ENCODE assay signal across 22 cellular contexts in the genomic region with DNA sequence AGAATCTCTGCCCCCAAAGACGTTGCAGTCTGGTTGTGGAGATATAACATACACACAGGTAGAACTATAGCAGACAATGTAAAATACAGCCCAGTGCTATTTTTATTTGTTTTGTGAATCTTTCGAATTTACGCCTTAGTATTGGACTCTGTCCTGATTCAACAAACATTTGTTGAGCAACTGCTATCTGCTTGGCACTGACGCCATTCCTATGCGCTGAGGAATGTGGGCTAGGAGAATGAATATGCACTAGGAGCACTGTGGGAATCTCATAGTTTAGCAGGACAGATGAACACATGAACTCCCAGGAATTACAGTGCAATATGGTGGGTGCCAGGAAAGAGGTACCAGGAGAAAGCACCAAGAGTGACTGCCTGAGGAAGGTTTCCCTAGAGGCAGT.
DNase-seq lines count a peak whose midpoint lies in the region; ATAC-seq, FAIRE-seq and TF ChIP-seq lines count a peak whose summit lies in the region.
"Had no signal": no experiment of that assay in that cellular context is flagged by ENCODE, and none has a peak within 500 bp of the region (broad histone marks: within the 10 kb centered on the region; RNA-seq: fewer than 3 reads in every experiment).

No MANE protein-coding gene starts in this region.

- H3K27ac ChIP-seq in A549 (no peak overlapping the region), liver (ENCODE audit: low read depth in 1 of 2, low read length in 2 of 2) (no peak overlapping the region)
- H3K27ac ChIP-seq: SJCRH30 had no signal

- no peaks in the 10 kb centered on the region for H3K4me1 Mint-ChIP-seq in stimulated activated naive CD8-positive, alpha-beta T cell treated with anti-CD3 and anti-CD28 coated beads, Interleukin-15, amount 100 ng/mL, for 72 hours
- H3K4me1 Mint-ChIP-seq: CD4-positive, alpha-beta memory T cell had no signal

- ATAC-seq in A549 (peak; percentile 44 to 80; a peak in 4 of 6 replicates), GM18873 (IDR thresholded peaks at IDR 0.05; ENCODE audit: low FRiP score, unreplicated experiment) (no peak)
- ATAC-seq in stimulated activated naive CD8-positive, alpha-beta T cell treated with anti-CD3 and anti-CD28 coated beads, Interleukin-15, amount 100 ng/mL, for 72 hours: no peak
- ATAC-seq: Panc1 had no signal

- POLR2A ChIA-PET in A549 (lab: Yijun Ruan, JAX): no interaction called here

- no peak overlapping the region for H3K4me3 Mint-ChIP-seq in stimulated activated naive CD8-positive, alpha-beta T cell treated with anti-CD3 and anti-CD28 coated beads, Interleukin-15, amount 100 ng/mL, for 72 hours
- H3K4me3 Mint-ChIP-seq: CD4-positive, alpha-beta memory T cell had no signal

- peak in 1 of 2 experiments; percentile 68 for DNase-seq in A549 (ENCODE audit: low read depth in 1 of 2, low spot score in 1 of 2)
- DNase-seq in MG63: peak; percentile 57
- peak; percentile 13 for DNase-seq in choroid plexus epithelial cell (ENCODE audit: low read depth)
- DNase-seq in stimulated activated naive CD8-positive, alpha-beta T cell treated with anti-CD3 and anti-CD28 coated beads, Interleukin-15, amount 100 ng/mL, for 72 hours: no peak
- no peak for DNase-seq in medulla oblongata (ENCODE audit: extremely low spot score)
- no peak for DNase-seq in SKM-1 treated with dmso at 0.1 percent for 144 hours (lab: John Stamatoyannopoulos, UW; ENCODE audit: unreplicated experiment)
- DNase-seq: 8988T; BE2C; CD4-positive, alpha-beta memory T cell; DMS153; GDM1; MM.1S; NCI-H1092; NCI-H1436 treated with DMSO at 0.1 percent for 48 hours; NCI-H2029; NCI-H2171; NCI-H446; NCI-H69; SJCRH30 had no signal

- TF ChIP-seq EP300 in A549 (IDR thresholded peaks at IDR 0.05): no peak

- H3K36me3 ChIP-seq in MG63 (no peaks in the 10 kb centered on the region), liver (ENCODE audit: control insufficient read depth in 4 of 4, insufficient read depth in 3 of 4, low read depth in 1 of 4, low read length in 3 of 4) (no peaks in the 10 kb centered on the region)
- H3K36me3 ChIP-seq: BE2C, SJCRH30 had no signal

- peak overlapping the region; percentile 49 for H3K4me2 ChIP-seq in A549

- H3K9me3 ChIP-seq in A549 (no peaks in the 10 kb centered on the region), MG63 (no peaks in the 10 kb centered on the region; the same call in 1 of the 2 replicates), liver (ENCODE audit: control insufficient read depth in 4 of 4, low read length in 3 of 4) (no peaks in the 10 kb centered on the region)
- H3K9me3 ChIP-seq: BE2C, SJCRH30 had no signal

- no peaks in the 10 kb centered on the region for H3K9me3 Mint-ChIP-seq in stimulated activated naive CD8-positive, alpha-beta T cell treated with anti-CD3 and anti-CD28 coated beads, Interleukin-15, amount 100 ng/mL, for 72 hours

- H3K4me3 ChIP-seq in A549: no peak overlapping the region
- H3K4me3 ChIP-seq in MG63: no peak overlapping the region
- H3K4me3 ChIP-seq in choroid plexus epithelial cell (ENCODE audit: low read depth, low read length): no peak overlapping the region
- H3K4me3 ChIP-seq in liver (ENCODE audit: low read depth in 1 of 3, low read length in 3 of 3): no peak overlapping the region
- H3K4me3 ChIP-seq: SJCRH30 had no signal

- H3K4me1 ChIP-seq in A549: peaks cover 28% of the 10 kb centered on the region
- peaks cover 0 to 3% (median 2%) of the 10 kb centered on the region in 4 donors for H3K4me1 ChIP-seq in liver (ENCODE audit: control insufficient read depth in 4 of 4, insufficient read depth in 4 of 4, low read length in 3 of 4)
- H3K4me1 ChIP-seq: BE2C had no signal

- TF ChIP-seq CTCF in A549 (IDR thresholded peaks at IDR 0.05) (no peak), choroid plexus epithelial cell (conservative IDR thresholded peaks at IDR 0.05; ENCODE audit: low read depth, low read length) (no peak), liver (IDR thresholded peaks at IDR 0.05; ENCODE audit: low read depth, low read length, missing input control) (no peak)

- H3K27me3 ChIP-seq in MG63 (peaks cover 4% of the 10 kb centered on the region; the same call in 1 of the 2 replicates), liver (ENCODE audit: control insufficient read depth in 4 of 4, insufficient read depth in 4 of 4, low read length in 3 of 4) (no peaks in the 10 kb centered on the region)
- H3K27me3 ChIP-seq: BE2C, SJCRH30 had no signal

- 36% methylated on average over 5 of the region's 5 CpGs for WGBS in A549 (ENCODE audit: missing lambda C conversion rate)
- WGBS in liver: 46% methylated on average over 5 of the region's 5 CpGs

- no peak overlapping the region for H3K27ac Mint-ChIP-seq in stimulated activated naive CD8-positive, alpha-beta T cell treated with anti-CD3 and anti-CD28 coated beads, Interleukin-15, amount 100 ng/mL, for 72 hours
- H3K27ac Mint-ChIP-seq: CD4-positive, alpha-beta memory T cell had no signal

- TF ChIP-seq RAD21 in A549 (conservative IDR thresholded peaks at IDR 0.05 in 1 of 2, IDR thresholded peaks at IDR 0.05 in 1 of 2) (no peak), liver (IDR thresholded peaks at IDR 0.05) (no peak)

- no peak for FAIRE-seq in A549 (lab: Jason Lieb, UNC)

- H3K27me3 Mint-ChIP-seq in stimulated activated naive CD8-positive, alpha-beta T cell treated with anti-CD3 and anti-CD28 coated beads, Interleukin-15, amount 100 ng/mL, for 72 hours: no peaks in the 10 kb centered on the region
- H3K27me3 Mint-ChIP-seq: CD4-positive, alpha-beta memory T cell had no signal

- no peak for TF ChIP-seq POLR2A in A549 (IDR thresholded peaks at IDR 0.05; ENCODE audit: low read length)

- no peak overlapping the region for H3K9ac ChIP-seq in liver (ENCODE audit: low read depth in 1 of 2, low read length in 2 of 2)

- CTCF ChIA-PET in A549 (lab: Yijun Ruan, JAX): no interaction called here

TF ChIP-seq in A549, 52 proteins besides CTCF, POLR2A, EP300 and RAD21:
- TF ChIP-seq GATA3 (IDR thresholded peaks at IDR 0.05; ENCODE audit: borderline replicate concordance): no peak
- peak; percentile 51 to 52; a peak in 2 of 4 replicates for TF ChIP-seq CEBPB (IDR thresholded peaks at IDR 0.05)

TF ChIP-seq in liver, 16 proteins besides CTCF, POLR2A, EP300 and RAD21:
- TF ChIP-seq RXRA (IDR thresholded peaks at IDR 0.05): peak in 1 of 2 donors; percentile 20
- peak; percentile 8 for TF ChIP-seq SP1 (IDR thresholded peaks at IDR 0.05)
- peak; percentile 50 for TF ChIP-seq FOXA2 (IDR thresholded peaks at IDR 0.05)
- TF ChIP-seq, protein P1, sequence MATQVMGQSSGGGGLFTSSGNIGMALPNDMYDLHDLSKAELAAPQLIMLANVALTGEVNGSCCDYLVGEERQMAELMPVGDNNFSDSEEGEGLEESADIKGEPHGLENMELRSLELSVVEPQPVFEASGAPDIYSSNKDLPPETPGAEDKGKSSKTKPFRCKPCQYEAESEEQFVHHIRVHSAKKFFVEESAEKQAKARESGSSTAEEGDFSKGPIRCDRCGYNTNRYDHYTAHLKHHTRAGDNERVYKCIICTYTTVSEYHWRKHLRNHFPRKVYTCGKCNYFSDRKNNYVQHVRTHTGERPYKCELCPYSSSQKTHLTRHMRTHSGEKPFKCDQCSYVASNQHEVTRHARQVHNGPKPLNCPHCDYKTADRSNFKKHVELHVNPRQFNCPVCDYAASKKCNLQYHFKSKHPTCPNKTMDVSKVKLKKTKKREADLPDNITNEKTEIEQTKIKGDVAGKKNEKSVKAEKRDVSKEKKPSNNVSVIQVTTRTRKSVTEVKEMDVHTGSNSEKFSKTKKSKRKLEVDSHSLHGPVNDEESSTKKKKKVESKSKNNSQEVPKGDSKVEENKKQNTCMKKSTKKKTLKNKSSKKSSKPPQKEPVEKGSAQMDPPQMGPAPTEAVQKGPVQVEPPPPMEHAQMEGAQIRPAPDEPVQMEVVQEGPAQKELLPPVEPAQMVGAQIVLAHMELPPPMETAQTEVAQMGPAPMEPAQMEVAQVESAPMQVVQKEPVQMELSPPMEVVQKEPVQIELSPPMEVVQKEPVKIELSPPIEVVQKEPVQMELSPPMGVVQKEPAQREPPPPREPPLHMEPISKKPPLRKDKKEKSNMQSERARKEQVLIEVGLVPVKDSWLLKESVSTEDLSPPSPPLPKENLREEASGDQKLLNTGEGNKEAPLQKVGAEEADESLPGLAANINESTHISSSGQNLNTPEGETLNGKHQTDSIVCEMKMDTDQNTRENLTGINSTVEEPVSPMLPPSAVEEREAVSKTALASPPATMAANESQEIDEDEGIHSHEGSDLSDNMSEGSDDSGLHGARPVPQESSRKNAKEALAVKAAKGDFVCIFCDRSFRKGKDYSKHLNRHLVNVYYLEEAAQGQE (IDR thresholded peaks at IDR 0.05): no peak
- TF ChIP-seq JUND (IDR thresholded peaks at IDR 0.05): no peak
- TF ChIP-seq HNF4A (conservative IDR thresholded peaks at IDR 0.05): peak; percentile 59 to 64
- TF ChIP-seq YY1 (IDR thresholded peaks at IDR 0.05): peak; percentile 49

Comparison
In these comparisons a context has a peak if more than half of its experiments do, and no peak if none do; other contexts are left out.
1. ATAC-seq: peak in A549 (2 of 2); none in GM18873 (single experiment) and stimulated activated naive CD8-positive, alpha-beta T cell treated with anti-CD3 and anti-CD28 coated beads, Interleukin-15, amount 100 ng/mL, for 72 hours (single experiment).
2. DNase-seq: peak in MG63 (single experiment) and choroid plexus epithelial cell (single experiment); none in stimulated activated naive CD8-positive, alpha-beta T cell treated with anti-CD3 and anti-CD28 coated beads, Interleukin-15, amount 100 ng/mL, for 72 hours (0 of 2), medulla oblongata (single experiment) and SKM-1 treated with dmso at 0.1 percent for 144 hours (single experiment).